ENCODE assay signal across 8 cellular contexts in the genomic region with DNA sequence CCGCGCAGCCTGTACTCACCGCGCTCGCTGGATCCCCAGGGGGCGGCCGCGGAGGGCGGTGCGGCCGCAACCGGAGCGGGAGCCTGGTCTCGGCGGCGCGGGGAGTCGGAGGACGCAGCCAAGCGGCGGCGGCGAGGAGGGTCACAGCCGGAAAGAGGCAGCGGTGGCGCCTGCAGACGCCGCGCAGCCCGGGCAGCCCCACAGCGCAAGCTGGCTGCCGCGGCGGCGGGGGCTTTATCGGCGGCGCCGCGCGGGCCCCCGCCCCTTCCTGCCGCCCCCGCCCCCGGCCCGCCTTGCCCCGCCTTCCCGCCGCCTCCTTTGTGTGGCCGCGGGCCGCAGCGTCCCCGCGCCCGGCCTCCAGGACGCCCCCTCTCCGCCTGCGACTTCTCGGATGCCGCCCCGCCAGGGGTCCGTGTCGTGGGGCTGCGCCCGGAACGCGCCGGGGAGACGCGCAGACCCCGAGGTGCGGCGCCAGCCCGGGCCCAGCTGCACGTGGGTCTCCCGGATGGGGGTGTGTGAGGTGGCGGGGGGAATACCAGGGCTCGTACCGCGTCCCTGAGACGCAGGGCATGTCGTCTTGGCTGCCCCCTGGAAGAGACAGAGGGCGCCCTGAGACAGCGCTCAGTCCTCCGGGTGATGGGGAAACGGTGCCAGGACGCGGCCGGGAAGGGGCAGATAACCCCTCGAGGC. TPM values are rescaled to one million over a fixed set of nuclear protein-coding genes. Genes with fewer than 3 reads are reported as not detected.
A peak's percentile ranks its signal among the peaks of the same experiment; 100 is the strongest.
DNase-seq lines count a peak whose midpoint lies in the region; ATAC-seq and TF ChIP-seq lines count a peak whose summit lies in the region.

TSS of gene SERPINE2 (minus strand) at position 207 of the 690 bp plus-strand sequence. CDS start 37,386 bp downstream, outside the sequence.

- peak within 1 kb of the TSS; percentile 83 to 97 for H3K4me3 Mint-ChIP-seq in CD14-positive monocyte
- H3K4me3 Mint-ChIP-seq in activated naive CD8-positive, alpha-beta T cell treated with anti-CD3 and anti-CD28 coated beads, Interleukin-2, amount 10 ng/mL, durations not matched to agents 7 days and 5 days, result peak within 1 kb of the TSS; percentile 98

- intact Hi-C loops in CD14-positive monocyte (cut with micrococcal nuclease) (no loop called here), ovary (cut with DNase I) (loop anchor here in 1 of 4 donors (5.0 to 10.0 kb wide), 2 partner anchors 47 to 246 kb away; no protein-coding TSS in a partner anchor), upper lobe of right lung (cut with DNase I) (no loop called here)

- TF ChIP-seq CTCF in CD14-positive monocyte (IDR thresholded peaks at IDR 0.05) (no peak), HL-60 (IDR thresholded peaks at IDR 0.05; ENCODE audit: insufficient read depth, low read length) (no peak), cardiac muscle cell (IDR thresholded peaks at IDR 0.05; ENCODE audit: low read depth, low read length) (peak; percentile 44), ovary (IDR thresholded peaks at IDR 0.05) (peak in 2 of 3 donors; percentile 16 to 18), upper lobe of right lung (IDR thresholded peaks at IDR 0.05) (no peak)

- TF ChIP-seq POLR2A in ovary (IDR thresholded peaks at IDR 0.05), result no peak

- H3K36me3 ChIP-seq in cardiac muscle cell (no peaks in the 10 kb centered on the region), ovary (no peaks in the 10 kb centered on the region), upper lobe of right lung (no peaks in the 10 kb centered on the region)

- H3K9me3 ChIP-seq in cardiac muscle cell (ENCODE audit: low read depth) (no peaks in the 10 kb centered on the region), ovary (no peaks in the 10 kb centered on the region), upper lobe of right lung (no peaks in the 10 kb centered on the region)

- no peak for TF ChIP-seq EP300 in ovary (IDR thresholded peaks at IDR 0.05)

- 0 to 1% (median 0%) methylated on average over 15 to 90 of the region's 91 CpGs for WGBS in ovary, 3 donors

- no peak for DNase-seq in CD14-positive monocyte (ENCODE audit: low spot score)
- DNase-seq in HL-60 (ENCODE audit: low read depth in 1 of 2, low spot score in 1 of 2), result peak in 1 of 2 experiments; percentile 12
- peak; percentile 40 for DNase-seq in SK-MEL-5 (ENCODE audit: low read depth, low spot score)
- DNase-seq in activated naive CD8-positive, alpha-beta T cell treated with anti-CD3 and anti-CD28 coated beads, Interleukin-2, amount 10 ng/mL, durations not matched to agents 7 days and 5 days, result peak; percentile 72
- DNase-seq in cardiac muscle cell (ENCODE audit: low read depth in 1 of 2, low spot score in 1 of 2), result peak; percentile 62 to 79
- DNase-seq in ovary, result peak; percentile 69 to 82 (median 73)
- DNase-seq in upper lobe of right lung, result peak; percentile 67

- in situ Hi-C loops in SK-MEL-5 (cut with HindIII; ENCODE audit: low pct_unique_long_range_greater_than_20kb, low sequenced_read_pairs), result no loop called here

- H3K4me1 ChIP-seq in cardiac muscle cell (ENCODE audit: low read depth), result peaks cover 5% of the 10 kb centered on the region
- H3K4me1 ChIP-seq in ovary (ENCODE audit: insufficient read depth), result peaks cover 25% of the 10 kb centered on the region
- H3K4me1 ChIP-seq in upper lobe of right lung, result peaks cover 10% of the 10 kb centered on the region

- peaks cover 0 to 7% of the 10 kb centered on the region in 2 donors for H3K36me3 Mint-ChIP-seq in CD14-positive monocyte
- peaks cover 3% of the 10 kb centered on the region for H3K36me3 Mint-ChIP-seq in activated naive CD8-positive, alpha-beta T cell treated with anti-CD3 and anti-CD28 coated beads, Interleukin-2, amount 10 ng/mL, durations not matched to agents 7 days and 5 days

- H3K27me3 ChIP-seq in HL-60 (ENCODE audit: insufficient read depth, poor library complexity, severe bottlenecking) (peaks cover 34% of the 10 kb centered on the region), cardiac muscle cell (peaks cover 9% of the 10 kb centered on the region), ovary (no peaks in the 10 kb centered on the region), upper lobe of right lung (peaks cover 53% of the 10 kb centered on the region)

- ATAC-seq in GM19438 (IDR thresholded peaks at IDR 0.05; ENCODE audit: low read depth, unreplicated experiment), result peak; percentile 65
- ATAC-seq in activated naive CD8-positive, alpha-beta T cell treated with anti-CD3 and anti-CD28 coated beads, Interleukin-2, amount 10 ng/mL, durations not matched to agents 7 days and 5 days (ENCODE audit: low read depth), result peak; percentile 69
- ATAC-seq in upper lobe of right lung, result peak; percentile 48

- H3K27ac ChIP-seq in HL-60 (replicated peaks) (no peak within 1 kb of the TSS), cardiac muscle cell (no peak within 1 kb of the TSS), ovary (peak within 1 kb of the TSS; percentile 71 to 86), upper lobe of right lung (no peak within 1 kb of the TSS)

- peaks cover 64 to 72% (median 65%) of the 10 kb centered on the region in 3 donors for H3K27me3 Mint-ChIP-seq in CD14-positive monocyte (ENCODE audit: low read depth in 3 of 3)
- H3K27me3 Mint-ChIP-seq in activated naive CD8-positive, alpha-beta T cell treated with anti-CD3 and anti-CD28 coated beads, Interleukin-2, amount 10 ng/mL, durations not matched to agents 7 days and 5 days, result peaks cover 46% of the 10 kb centered on the region

- H3K9me3 Mint-ChIP-seq in CD14-positive monocyte, result peaks cover 0 to 10% (median 4%) of the 10 kb centered on the region in 7 donors
- no peaks in the 10 kb centered on the region for H3K9me3 Mint-ChIP-seq in activated naive CD8-positive, alpha-beta T cell treated with anti-CD3 and anti-CD28 coated beads, Interleukin-2, amount 10 ng/mL, durations not matched to agents 7 days and 5 days

- peaks cover 21% of the 10 kb centered on the region for H3K4me1 Mint-ChIP-seq in CD14-positive monocyte
- H3K4me1 Mint-ChIP-seq in activated naive CD8-positive, alpha-beta T cell treated with anti-CD3 and anti-CD28 coated beads, Interleukin-2, amount 10 ng/mL, durations not matched to agents 7 days and 5 days, result peaks cover 19% of the 10 kb centered on the region

- POLR2A ChIA-PET in activated naive CD8-positive, alpha-beta T cell treated with anti-CD3 and anti-CD28 coated beads, Interleukin-2, amount 10 ng/mL, durations not matched to agents 7 days and 5 days (lab: Charles Lee), result interaction anchor here (0.9 to 1.6 kb wide), 4 partner anchors 12 to 78 kb away, joined by 3 to 9 read pairs (median 4); no protein-coding TSS in a partner anchor

- H3K27ac Mint-ChIP-seq in CD14-positive monocyte, result no peak within 1 kb of the TSS
- peak within 1 kb of the TSS; percentile 77 for H3K27ac Mint-ChIP-seq in activated naive CD8-positive, alpha-beta T cell treated with anti-CD3 and anti-CD28 coated beads, Interleukin-2, amount 10 ng/mL, durations not matched to agents 7 days and 5 days

- peak within 1 kb of the TSS; percentile 45 for H3K4me3 ChIP-seq in HL-60 (replicated peaks; ENCODE audit: insufficient read depth, low read length)
- peak within 1 kb of the TSS; percentile 88 for H3K4me3 ChIP-seq in cardiac muscle cell
- H3K4me3 ChIP-seq in ovary, result peak within 1 kb of the TSS; percentile 46
- peak within 1 kb of the TSS; percentile 51 for H3K4me3 ChIP-seq in upper lobe of right lung

RNA-seq across cellular contexts. Expression of gene SERPINE2, which starts in this region (rescaled TPM):
- polyA plus RNA-seq in CD14-positive monocyte (not detected), cardiac muscle cell (41.2 and 44.3 TPM in 2 replicates), ovary (100 to 1,000 TPM; 184 to 264 TPM)
- total RNA-seq in SK-MEL-5 (2014; rRNA removed; shearing (Covaris generic)), result 108 and 109 TPM in 2 replicates
- 556 and 677 TPM in 2 replicates for polyA plus RNA-seq in SK-MEL-5 (2015; cell fraction: cytosol; rRNA removed)
- polyA plus RNA-seq in SK-MEL-5 (2015; cell fraction: nucleus; rRNA removed), result 95.1 and 139 TPM in 2 replicates
- 10 to 100 TPM; 22.2 to 22.3 TPM for total RNA-seq in activated naive CD8-positive, alpha-beta T cell treated with anti-CD3 and anti-CD28 coated beads, Interleukin-2, amount 10 ng/mL, durations not matched to agents 7 days and 5 days
- total RNA-seq in cardiac muscle cell (18.3 and 22.2 TPM in 2 replicates), ovary (100 to 1,000 TPM in 3 of 7 donors, 10 to 100 TPM in 4; 42.5 to 215 (median 75.9) TPM), upper lobe of right lung (7.3 TPM)

Comparison
In these comparisons a context has a peak if more than half of its experiments do, and no peak if none do; other contexts are left out.
1. RNA of gene SERPINE2 (polyA plus RNA-seq): 184 to 264 TPM in ovary and 41.2 to 44.3 TPM in cardiac muscle cell; not detected in CD14-positive monocyte; every median in the first group is over 10 times any median in the second.
2. CTCF ChIP-seq: peak in cardiac muscle cell (single experiment) and ovary (2 of 3); none in CD14-positive monocyte (single experiment), HL-60 (single experiment) and upper lobe of right lung (single experiment).
3. H3K27ac ChIP-seq: peak in ovary (2 of 2); none in HL-60 (single experiment), cardiac muscle cell (single experiment) and upper lobe of right lung (single experiment).
4. Peak in every context shown above with its lines, with median percentiles within 50 percentile points of each other: ATAC-seq and H3K4me3 ChIP-seq.